In genomic region chr14:75126679-75127473, GRCh38 we compare ENCODE assay signal across 8 cellular contexts. TPM values are rescaled to one million over a fixed set of nuclear protein-coding genes. Genes with fewer than 3 reads are reported as not detected.
DNase-seq lines count a peak whose midpoint lies in the region; ATAC-seq, FAIRE-seq and TF ChIP-seq lines count a peak whose summit lies in the region.

TSS of gene NEK9 (minus strand) at chr14:75127048. CDS start at chr14:75126921, 127 bp downstream.

- 1% methylated on average over 75 of the region's 76 CpGs for WGBS in HUES64

- H3K4me1 ChIP-seq in Caco-2: peaks cover 16% of the 10 kb centered on the region; the same call in 1 of the 2 replicates
- peaks cover 17% of the 10 kb centered on the region for H3K4me1 ChIP-seq in HUES64 (ENCODE audit: insufficient read depth, low read length)
- H3K4me1 ChIP-seq in OCI-LY3 (ENCODE audit: low read length): peaks cover 15% of the 10 kb centered on the region
- peaks cover 45% of the 10 kb centered on the region for H3K4me1 ChIP-seq in endothelial cell of umbilical vein (ENCODE audit: control insufficient read depth, extremely low read depth, insufficient read depth, low read length)
- peaks cover 44% of the 10 kb centered on the region for H3K4me1 ChIP-seq in mononuclear cell (ENCODE audit: insufficient read depth, low read length)

- H3K27ac ChIP-seq in HUES64 (ENCODE audit: low read depth, low read length): peak within 1 kb of the TSS; percentile 91
- peak within 1 kb of the TSS; percentile 64 for H3K27ac ChIP-seq in OCI-LY3 (ENCODE audit: low read length)
- H3K27ac ChIP-seq in endothelial cell of umbilical vein (ENCODE audit: insufficient read depth, low read depth, low read length): peak within 1 kb of the TSS; percentile 95

- H3K4me2 ChIP-seq in OCI-LY3 (ENCODE audit: low read length): peak within 1 kb of the TSS; percentile 89
- peak within 1 kb of the TSS; percentile 93 for H3K4me2 ChIP-seq in endothelial cell of umbilical vein (ENCODE audit: insufficient read depth, low read length)

- H3K79me2 ChIP-seq in OCI-LY3 (ENCODE audit: low read length) (peaks cover 34% of the 10 kb centered on the region), endothelial cell of umbilical vein (ENCODE audit: control insufficient read depth, insufficient read depth, low read length) (peaks cover 17% of the 10 kb centered on the region)

- no peaks in the 10 kb centered on the region for H3K27me3 Mint-ChIP-seq in Caco-2 (ENCODE audit: insufficient read depth, unreplicated experiment)

- BruUV-seq in Caco-2 (replicated peaks; lab: Mats Ljungman, UMichigan): no TSS peak
- BruUV-seq in endothelial cell of umbilical vein (replicated peaks; lab: Mats Ljungman, UMichigan): TSS peak; percentile 65

- H3K36me3 Mint-ChIP-seq in Caco-2 (ENCODE audit: insufficient read depth, unreplicated experiment): peaks cover 31% of the 10 kb centered on the region

- H3K9me3 ChIP-seq in Caco-2: no peaks in the 10 kb centered on the region
- no peaks in the 10 kb centered on the region for H3K9me3 ChIP-seq in HUES64 (ENCODE audit: insufficient read depth, low read depth, low read length)
- H3K9me3 ChIP-seq in OCI-LY3 (ENCODE audit: insufficient read depth, low read length): no peaks in the 10 kb centered on the region
- no peaks in the 10 kb centered on the region for H3K9me3 ChIP-seq in endothelial cell of umbilical vein (replicated peaks; ENCODE audit: control insufficient read depth, insufficient read depth, low read length)
- no peaks in the 10 kb centered on the region for H3K9me3 ChIP-seq in mononuclear cell (ENCODE audit: low read depth, low read length)

- H3K4me3 ChIP-seq in Caco-2 (ENCODE audit: low read depth, low read length) (peak within 1 kb of the TSS; percentile 96), HUES64 (ENCODE audit: low read length) (peak within 1 kb of the TSS; percentile 95), OCI-LY3 (ENCODE audit: low read length) (peak within 1 kb of the TSS; percentile 89), endothelial cell of umbilical vein (replicated peaks in 1 of 3; ENCODE audit: insufficient read depth in 1 of 3, low read depth in 1 of 3, low read length in 3 of 3) (peak within 1 kb of the TSS; percentile 36 to 69 (median 62)), mononuclear cell (ENCODE audit: low read length) (peak within 1 kb of the TSS; percentile 76)

- peak; percentile 87 for ATAC-seq in GM21390 (IDR thresholded peaks at IDR 0.05; ENCODE audit: unreplicated experiment)

- H3K36me3 ChIP-seq in Caco-2 (ENCODE audit: control insufficient read depth, insufficient read depth, low read length) (0 out of 2 replicates have a peak, but pooled peaks cover 1% of the 10 kb centered on the region), HUES64 (ENCODE audit: insufficient read depth, low read length) (peaks cover 10% of the 10 kb centered on the region; the same call in 1 of the 2 replicates), OCI-LY3 (replicated peaks; ENCODE audit: low read depth, low read length) (peaks cover 7% of the 10 kb centered on the region), endothelial cell of umbilical vein (ENCODE audit: control insufficient read depth in 2 of 2, extremely low read depth in 1 of 2, insufficient read depth in 2 of 2, low read length in 2 of 2) (peaks cover 1 to 3% of the 10 kb centered on the region in 2 experiments)

- H3K9me1 ChIP-seq in endothelial cell of umbilical vein (replicated peaks; ENCODE audit: control insufficient read depth, extremely low read depth, insufficient read depth, low read length): no peaks in the 10 kb centered on the region

- POLR2A ChIA-PET in Caco-2 (lab: Charles Lee): interaction anchor here (0.6 to 2.1 kb wide), 10 partner anchors 26 to 452 kb away, joined by 3 to 11 read pairs (median 5); partner anchors contain the start of gene ACYP1
- POLR2A ChIA-PET in endothelial cell of umbilical vein (lab: Charles Lee): interaction anchor here (0.7 to 0.9 kb wide), 2 partner anchors 167 to 175 kb away, joined by 3 to 4 read pairs; no protein-coding TSS in a partner anchor

- TF ChIP-seq CTCF in Caco-2 (IDR thresholded peaks at IDR 0.05; ENCODE audit: insufficient read depth in 1 of 2, low read depth in 1 of 2, low read length in 1 of 2, severe bottlenecking in 1 of 2, unreplicated experiment in 1 of 2): no peak
- no peak; the same call in 1 of the 2 replicates for TF ChIP-seq CTCF in OCI-LY3 (IDR thresholded peaks at IDR 0.05; ENCODE audit: low read depth, low read length)
- TF ChIP-seq CTCF in endothelial cell of umbilical vein (IDR thresholded peaks at IDR 0.05; ENCODE audit: extremely low read depth in 1 of 2, insufficient read depth in 1 of 2, low read depth in 1 of 2, low read length in 2 of 2): no peak

- peak within 1 kb of the TSS; percentile 80 for H3K4me3 Mint-ChIP-seq in Caco-2 (ENCODE audit: unreplicated experiment)

- peak within 1 kb of the TSS; percentile 73 for H2AFZ ChIP-seq in OCI-LY3 (ENCODE audit: low read depth, low read length)
- H2AFZ ChIP-seq in endothelial cell of umbilical vein (ENCODE audit: low read depth, low read length): peak within 1 kb of the TSS; percentile 76

- dilution Hi-C loops in endothelial cell of umbilical vein (cut with MboI; ENCODE audit: extremely low pct_ligation_motif_present, low sequenced_read_pairs): loop anchor here (25.0 kb wide), 1 partner anchor 160 kb away; the partner anchor contains the start of gene FOS

- H3K4me1 Mint-ChIP-seq in Caco-2 (ENCODE audit: low read depth, unreplicated experiment): no peaks in the 10 kb centered on the region

- DNase-seq in Caco-2: peak; percentile 91 to 93
- peak; percentile 93 for DNase-seq in activated CD8-positive, alpha-beta memory T cell treated with anti-CD3 and anti-CD28 coated beads, Interleukin-2, amount 50 U/mL, for 48 hours
- peak; percentile 89 for DNase-seq in endothelial cell of umbilical vein (ENCODE audit: low read depth, low spot score)
- DNase-seq in stimulated activated CD8-positive, alpha-beta memory T cell treated with anti-CD3 and anti-CD28 coated beads, Interleukin-4, amount 100 ng/mL, for 1 hour (ENCODE audit: low read depth in 2 of 2, low spot score in 1 of 2): peak; percentile 72 to 78

- H3K27ac Mint-ChIP-seq in Caco-2 (ENCODE audit: unreplicated experiment): peak within 1 kb of the TSS; percentile 86

- CTCF ChIA-PET in Caco-2 (lab: Charles Lee): interaction anchor here (0.6 to 1.0 kb wide), 4 partner anchors 39 to 1866 kb away, joined by 3 to 8 read pairs (median 4); no protein-coding TSS in a partner anchor
- CTCF ChIA-PET in endothelial cell of umbilical vein (lab: Charles Lee): interaction anchor here (1.3 to 7.1 kb wide), 3 partner anchors 169 to 181 kb away, joined by 4 to 77 read pairs (median 9); no protein-coding TSS in a partner anchor

- peak; percentile 93 for TF ChIP-seq POLR2A in endothelial cell of umbilical vein (IDR thresholded peaks at IDR 0.05; ENCODE audit: low read depth, low read length)

- peak; percentile 75 for FAIRE-seq in endothelial cell of umbilical vein (lab: Jason Lieb, UNC)

- H3K9me3 Mint-ChIP-seq in Caco-2 (ENCODE audit: unreplicated experiment): no peaks in the 10 kb centered on the region

- H3K9ac ChIP-seq in HUES64 (ENCODE audit: low read depth, low read length) (peak within 1 kb of the TSS; percentile 93), OCI-LY3 (ENCODE audit: low read length) (peak within 1 kb of the TSS; percentile 88), endothelial cell of umbilical vein (replicated peaks; ENCODE audit: extremely low read depth, insufficient read depth, low read length) (peak within 1 kb of the TSS; percentile 92)

- intact Hi-C loops in Caco-2 (cut with micrococcal nuclease; ENCODE audit: unreplicated experiment): loop anchor here (1.0 kb wide), 1 partner anchor 168 kb away; no protein-coding TSS in a partner anchor
- intact Hi-C loops in endothelial cell of umbilical vein (cut with micrococcal nuclease): loop anchor here (1.0 kb wide), 2 partner anchors 95 to 169 kb away; no protein-coding TSS in a partner anchor

- H4K20me1 ChIP-seq in OCI-LY3 (ENCODE audit: insufficient read depth, low read length) (no peaks in the 10 kb centered on the region), endothelial cell of umbilical vein (replicated peaks; ENCODE audit: control insufficient read depth, extremely low read depth, insufficient read depth, low read length) (no peaks in the 10 kb centered on the region)

- no peaks in the 10 kb centered on the region for H3K27me3 ChIP-seq in Caco-2 (replicated peaks; ENCODE audit: control insufficient read depth, insufficient read depth, low read length)
- no peaks in the 10 kb centered on the region for H3K27me3 ChIP-seq in HUES64 (ENCODE audit: insufficient read depth, low read length)
- H3K27me3 ChIP-seq in OCI-LY3 (ENCODE audit: low read depth, low read length): no peaks in the 10 kb centered on the region
- no peaks in the 10 kb centered on the region for H3K27me3 ChIP-seq in endothelial cell of umbilical vein (ENCODE audit: control insufficient read depth in 2 of 2, insufficient read depth in 2 of 2, low read length in 2 of 2)
- H3K27me3 ChIP-seq in mononuclear cell (ENCODE audit: insufficient read depth, low read length): no peaks in the 10 kb centered on the region

TF ChIP-seq in endothelial cell of umbilical vein, 7 proteins besides CTCF, POLR2A, EP300 and RAD21:
- TF ChIP-seq POLR2AphosphoS5 (IDR thresholded peaks at IDR 0.05; ENCODE audit: insufficient read depth, low read depth, low read length) (peak; percentile 94), JUN (IDR thresholded peaks at IDR 0.05; ENCODE audit: borderline replicate concordance, insufficient read depth, insufficient read length, low read depth) (no peak)

RNA-seq across cellular contexts. Expression of gene NEK9, which starts in this region (rescaled TPM):
- 64.0 and 69.2 TPM in 2 replicates for total RNA-seq in Caco-2 (2022)
- 28.6 TPM for polyA plus RNA-seq in HUES64 (2013, experiment 1 of 2)
- polyA plus RNA-seq in HUES64 (2013, experiment 2 of 2): 37.7 TPM
- total RNA-seq in endothelial cell of umbilical vein: 65.1 and 69.6 TPM in 2 replicates
- polyA plus RNA-seq in endothelial cell of umbilical vein: 22.1 and 25.1 TPM in 2 replicates
- polyA plus RNA-seq in endothelial cell of umbilical vein (2011; cell fraction: cytosol; rRNA removed): 22.4 and 23.2 TPM in 2 replicates
- 39.8 and 59.9 TPM in 2 replicates for polyA plus RNA-seq in endothelial cell of umbilical vein (2011; cell fraction: nucleus; rRNA removed)
- 49.6 and 51.6 TPM in 2 replicates for polyA plus RNA-seq in endothelial cell of umbilical vein (2012)
- 56.9 and 73.8 TPM in 2 replicates for polyA minus RNA-seq in endothelial cell of umbilical vein
- 34.8 TPM for polyA minus RNA-seq in endothelial cell of umbilical vein (2011; cell fraction: cytosol; rRNA and poly(A)+ RNA removed)
- 47.0 and 54.4 TPM in 2 replicates for polyA minus RNA-seq in endothelial cell of umbilical vein (2011; cell fraction: nucleus; rRNA and poly(A)+ RNA removed)
- 33.3 TPM for total RNA-seq in mononuclear cell

Comparison
In these comparisons a context has a peak if more than half of its experiments do, and no peak if none do; other contexts are left out.
1. Peak in every context shown above with its lines: DNase-seq, ATAC-seq, H3K4me3 ChIP-seq and H3K27ac ChIP-seq.